In the genomic region with DNA sequence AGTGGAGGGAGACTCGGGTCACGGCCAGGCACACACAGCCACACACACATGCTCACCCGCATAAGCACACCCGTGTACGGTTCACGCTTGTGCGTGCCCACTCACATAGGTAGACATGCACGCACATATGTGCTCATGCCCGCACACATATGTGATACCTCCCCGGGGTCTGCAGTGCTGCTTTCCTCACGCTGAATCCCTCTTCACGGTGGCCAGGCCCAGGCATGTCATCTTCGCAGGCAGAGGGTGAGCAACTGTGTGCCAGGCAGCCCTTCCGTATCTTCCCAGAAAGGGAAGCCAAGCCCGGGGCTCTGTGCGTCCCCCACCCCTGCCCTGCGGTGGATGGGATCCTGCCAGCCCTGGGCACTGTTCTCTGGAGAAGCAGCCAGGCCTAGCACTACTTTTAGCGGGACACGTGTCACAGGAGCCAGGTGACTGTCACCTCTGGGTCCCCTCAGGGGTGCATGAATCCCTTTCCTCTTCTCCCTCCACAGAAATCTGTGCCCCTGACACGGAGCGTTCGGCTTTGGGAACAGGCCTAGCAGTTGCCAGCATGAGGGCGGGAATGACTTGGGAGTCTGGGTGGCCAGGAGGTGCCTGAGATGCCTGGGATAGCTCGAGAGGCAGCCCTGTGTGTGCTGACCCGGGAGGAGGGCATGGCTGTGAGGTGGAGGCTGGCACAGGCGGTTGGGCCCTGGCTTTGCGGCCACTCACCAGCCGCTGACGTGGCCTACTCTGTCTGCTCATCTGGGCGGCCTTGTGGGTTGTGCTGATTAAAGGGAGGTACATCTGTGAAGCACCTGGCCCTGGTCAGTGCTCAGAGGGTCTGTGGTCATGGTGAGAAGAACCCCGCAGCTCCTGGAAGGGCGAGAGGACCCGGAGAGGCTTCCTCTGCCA, we compare ENCODE assay signal across 18 cellular contexts. TPM values are rescaled to one million over a fixed set of nuclear protein-coding genes. Genes with fewer than 3 reads are reported as not detected.
DNase-seq lines count a peak whose midpoint lies in the region; ATAC-seq and TF ChIP-seq lines count a peak whose summit lies in the region.
"Had no signal": no experiment of that assay in that cellular context is flagged by ENCODE, and none has a peak within 500 bp of the region (broad histone marks: within the 10 kb centered on the region; RNA-seq: fewer than 3 reads in every experiment).

No MANE protein-coding gene starts in this region.

- peaks cover 45% of the 10 kb centered on the region for H3K4me1 Mint-ChIP-seq in nephron progenitor cell
- H3K4me1 Mint-ChIP-seq: activated naive CD4-positive, alpha-beta T cell treated with anti-CD3 and anti-CD28 coated beads, Interleukin-2, amount 50 U/mL, for 24 hours had no signal

- peak overlapping the region; percentile 57 for H3K27ac Mint-ChIP-seq in nephron progenitor cell
- H3K27ac Mint-ChIP-seq: activated naive CD4-positive, alpha-beta T cell treated with anti-CD3 and anti-CD28 coated beads, Interleukin-2, amount 50 U/mL, for 24 hours; CD4-positive, CD25-positive, alpha-beta regulatory T cell; dendritic cell treated with granulocyte-macrophage colony-stimulating factor and Interleukin-4, amounts not matched to agents 40 ng/mL and 50 ng/mL, for 4 days had no signal

- no peak overlapping the region for H3K4me3 ChIP-seq in mammary epithelial cell (replicated peaks in 1 of 3; ENCODE audit: insufficient read depth in 1 of 3, low read depth in 2 of 3, low read length in 3 of 3)
- H3K4me3 ChIP-seq in heart right ventricle, result peak overlapping the region in 1 of 10 donors; percentile 0
- H3K4me3 ChIP-seq in tibial nerve, result peak overlapping the region in 1 of 4 donors; percentile 3
- H3K4me3 ChIP-seq: ovary had no signal

- peak overlapping the region; percentile 34 for H3K4me3 Mint-ChIP-seq in nephron progenitor cell
- H3K4me3 Mint-ChIP-seq: activated naive CD4-positive, alpha-beta T cell treated with anti-CD3 and anti-CD28 coated beads, Interleukin-2, amount 50 U/mL, for 24 hours; CD4-positive, CD25-positive, alpha-beta regulatory T cell; dendritic cell treated with granulocyte-macrophage colony-stimulating factor and Interleukin-4, amounts not matched to agents 40 ng/mL and 50 ng/mL, for 4 days had no signal

- TF ChIP-seq CTCF in mammary epithelial cell (conservative IDR thresholded peaks at IDR 0.05 in 1 of 2, IDR thresholded peaks at IDR 0.05 in 1 of 2; ENCODE audit: extremely low read depth in 1 of 2, insufficient read depth in 1 of 2, low read depth in 1 of 2, low read length in 2 of 2) (no peak), heart right ventricle (IDR thresholded peaks at IDR 0.05) (no peak), nephron progenitor cell (IDR thresholded peaks at IDR 0.05) (no peak), tibial nerve (IDR thresholded peaks at IDR 0.05) (no peak)

- peak overlapping the region; percentile 60 for H3K9ac ChIP-seq in mammary epithelial cell (ENCODE audit: insufficient read depth, low read length)

- H3K36me3 Mint-ChIP-seq in nephron progenitor cell (ENCODE audit: low read depth), result no peaks in the 10 kb centered on the region
- H3K36me3 Mint-ChIP-seq: activated naive CD4-positive, alpha-beta T cell treated with anti-CD3 and anti-CD28 coated beads, Interleukin-2, amount 50 U/mL, for 24 hours; CD4-positive, CD25-positive, alpha-beta regulatory T cell had no signal

- H3K79me2 ChIP-seq in mammary epithelial cell (ENCODE audit: insufficient read depth, low read length), result peaks cover 49% of the 10 kb centered on the region

- peak overlapping the region; percentile 36 for H2AFZ ChIP-seq in mammary epithelial cell (ENCODE audit: low read depth, low read length)

- peak; percentile 77 for DNase-seq in mammary epithelial cell
- peak; percentile 19 to 51 for DNase-seq in heart right ventricle
- DNase-seq in nephron progenitor cell, result no peak
- no peak for DNase-seq in tibial nerve (ENCODE audit: low spot score in 2 of 2)
- DNase-seq: CD4-positive, CD25-positive, alpha-beta regulatory T cell; islet precursor cell; NCI-H2029 treated with DMSO at 0.1 percent for 48 hours; NCI-H82; SIG-M5; stimulated activated CD4-positive, alpha-beta T cell treated with anti-CD3 and anti-CD28 coated beads, Interleukin-4, amount 100 ng/mL, for 4 hours; stimulated activated naive CD8-positive, alpha-beta T cell treated with anti-CD3 and anti-CD28 coated beads, Interleukin-15, Interleukin-2, amounts not matched to agents 100 U/mL and 50 U/mL, for 24 hours had no signal

- H3K27me3 Mint-ChIP-seq in nephron progenitor cell (ENCODE audit: low read depth, poor library complexity), result peaks cover 2% of the 10 kb centered on the region
- H3K27me3 Mint-ChIP-seq: activated naive CD4-positive, alpha-beta T cell treated with anti-CD3 and anti-CD28 coated beads, Interleukin-2, amount 50 U/mL, for 24 hours; CD4-positive, CD25-positive, alpha-beta regulatory T cell had no signal

- no peaks in the 10 kb centered on the region for H3K9me3 Mint-ChIP-seq in nephron progenitor cell
- H3K9me3 Mint-ChIP-seq: activated naive CD4-positive, alpha-beta T cell treated with anti-CD3 and anti-CD28 coated beads, Interleukin-2, amount 50 U/mL, for 24 hours; CD4-positive, CD25-positive, alpha-beta regulatory T cell; dendritic cell treated with granulocyte-macrophage colony-stimulating factor and Interleukin-4, amounts not matched to agents 40 ng/mL and 50 ng/mL, for 4 days had no signal

- in situ Hi-C loops in mammary epithelial cell (cut with MboI; ENCODE audit: low sequenced_read_pairs in 2 of 2), result loop anchor here in 1 of 2 donors (5.0 kb wide), 1 partner anchor 40 kb away; no protein-coding TSS in a partner anchor

- peak overlapping the region; percentile 82 for H3K27ac ChIP-seq in mammary epithelial cell (ENCODE audit: insufficient read depth, low read depth, low read length)
- peak overlapping the region in 9 of 10 donors; percentile 57 to 87 (median 73) for H3K27ac ChIP-seq in heart right ventricle
- H3K27ac ChIP-seq in tibial nerve, result peak overlapping the region; percentile 71 to 88 (median 74)
- H3K27ac ChIP-seq: ovary had no signal

- no peaks in the 10 kb centered on the region for H4K20me1 ChIP-seq in mammary epithelial cell (ENCODE audit: insufficient read depth, low read length)

- peaks cover 2% of the 10 kb centered on the region for H3K36me3 ChIP-seq in mammary epithelial cell (ENCODE audit: insufficient read depth, low read length)
- H3K36me3 ChIP-seq in heart right ventricle, result peaks cover 0 to 22% (median 0%) of the 10 kb centered on the region in 9 donors
- peaks cover 0 to 48% (median 10%) of the 10 kb centered on the region in 3 donors for H3K36me3 ChIP-seq in tibial nerve
- H3K36me3 ChIP-seq: ovary had no signal

- no peaks in the 10 kb centered on the region for H3K9me3 ChIP-seq in mammary epithelial cell (replicated peaks; ENCODE audit: insufficient read depth, low read length)
- no peaks in the 10 kb centered on the region for H3K9me3 ChIP-seq in heart right ventricle
- H3K9me3 ChIP-seq in tibial nerve, result no peaks in the 10 kb centered on the region
- H3K9me3 ChIP-seq: ovary had no signal

- intact Hi-C loops in mammary epithelial cell (cut with micrococcal nuclease) (loop anchor here (2.0 kb wide), 2 partner anchors 16 to 42 kb away; no protein-coding TSS in a partner anchor), heart right ventricle (cut with DNase I) (loop anchor here in 2 of 10 donors (1.0 to 5.0 kb wide), 2 partner anchors 45 to 46 kb away; partner anchors contain the start of gene BAIAP2 (in 1 of the 2))

- dilution Hi-C loops in mammary epithelial cell (cut with HindIII; ENCODE audit: low sequenced_read_pairs), result no loop called here

- peak overlapping the region; percentile 56 for H3K4me2 ChIP-seq in mammary epithelial cell (ENCODE audit: insufficient read depth, low read depth, low read length)

- TF ChIP-seq POLR2A in tibial nerve (IDR thresholded peaks at IDR 0.05), result no peak

- no peaks in the 10 kb centered on the region for H3K27me3 ChIP-seq in mammary epithelial cell (ENCODE audit: insufficient read depth, low read length)
- H3K27me3 ChIP-seq in heart right ventricle, result no peaks in the 10 kb centered on the region
- no peaks in the 10 kb centered on the region for H3K27me3 ChIP-seq in tibial nerve
- H3K27me3 ChIP-seq: ovary had no signal

- peaks cover 38% of the 10 kb centered on the region for H3K4me1 ChIP-seq in mammary epithelial cell (ENCODE audit: insufficient read depth, low read length)
- peaks cover 10 to 43% (median 33%) of the 10 kb centered on the region in 9 donors for H3K4me1 ChIP-seq in heart right ventricle
- H3K4me1 ChIP-seq in tibial nerve, result peaks cover 0 to 61% (median 12%) of the 10 kb centered on the region in 4 donors

- no TSS peak for BruUV-seq in mammary epithelial cell (replicated peaks; lab: Mats Ljungman, UMichigan)

- TF ChIP-seq EP300 in tibial nerve (IDR thresholded peaks at IDR 0.05), result no peak

- CTCF ChIA-PET in mammary epithelial cell (lab: Charles Lee; ENCODE audit: low non-redundant PET), result no interaction called here

- ATAC-seq in heart right ventricle (peak; percentile 39 to 71 (median 56)), GM21360 (IDR thresholded peaks at IDR 0.05; ENCODE audit: unreplicated experiment) (no peak), HG03139 (IDR thresholded peaks at IDR 0.05; ENCODE audit: unreplicated experiment) (no peak), GM19455 (IDR thresholded peaks at IDR 0.05; ENCODE audit: unreplicated experiment) (no peak), HG02870 (IDR thresholded peaks at IDR 0.05; ENCODE audit: unreplicated experiment) (no peak)
- ATAC-seq: stimulated activated naive CD8-positive, alpha-beta T cell treated with anti-CD3 and anti-CD28 coated beads, Interleukin-15, Interleukin-2, amounts not matched to agents 100 U/mL and 50 U/mL, for 24 hours had no signal

- WGBS in mammary epithelial cell (ENCODE audit: low coverage, missing lambda C conversion rate), result 13% methylated on average over 21 of the region's 33 CpGs
- 73 to 85% methylated on average over 33 of the region's 33 CpGs for WGBS in heart right ventricle, 2 donors
- WGBS in tibial nerve, 2 donors, result 76 to 78% methylated on average over 26 to 31 of the region's 33 CpGs

RNA-seq across cellular contexts. Expression of gene BAIAP2, which starts 47.5 kb away (rescaled TPM):
- total RNA-seq in mammary epithelial cell (100 to 1,000 TPM in 1 of 2 donors, 10 to 100 TPM in 1; 30.8 to 114 TPM), heart right ventricle (10 to 100 TPM in 9 of 10 donors, 1 to 10 TPM in 1; 9.5 to 25.8 (median 13.8) TPM), tibial nerve (10 to 100 TPM; 49.5 to 81.2 (median 66.9) TPM)
- polyA plus RNA-seq in mammary epithelial cell (40.7 TPM), heart right ventricle (10 to 100 TPM; 16.1 to 18.7 TPM)
- polyA minus RNA-seq in mammary epithelial cell, result 24.5 TPM

Comparison
In these comparisons a context has a peak if more than half of its experiments do, and no peak if none do; other contexts are left out.
1. DNase-seq: peak in mammary epithelial cell (single experiment) and heart right ventricle (2 of 2); none in nephron progenitor cell (single experiment) and tibial nerve (0 of 2).
2. ATAC-seq: peak in heart right ventricle (8 of 8); none in GM21360 (single experiment), HG03139 (single experiment), GM19455 (single experiment) and HG02870 (single experiment).
3. Peak in every context shown above with its lines, with median percentiles within 50 percentile points of each other: H3K27ac ChIP-seq.